Comparison of ENCODE assay signal across 21 cellular contexts in the genomic region with DNA sequence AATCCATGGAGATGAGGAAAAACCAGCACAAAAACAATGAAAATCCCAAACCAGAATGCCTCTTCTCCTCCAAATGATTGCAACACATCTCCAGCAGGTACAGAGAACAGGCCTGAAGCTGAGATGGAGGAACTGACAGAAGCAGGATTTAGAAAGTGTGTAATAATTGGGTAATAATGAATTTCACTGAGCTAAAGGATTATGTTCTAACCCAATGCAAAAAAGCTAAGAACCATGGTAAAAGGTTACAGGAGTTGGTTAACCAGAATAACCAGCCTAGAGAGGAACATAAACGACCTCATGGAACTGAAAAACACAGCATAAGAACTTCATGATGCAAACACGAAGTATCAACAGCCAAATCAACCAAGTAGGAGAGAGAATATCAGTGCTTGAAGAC. TPM values are rescaled to one million over a fixed set of nuclear protein-coding genes. Genes with fewer than 3 reads are reported as not detected.
DNase-seq lines count a peak whose midpoint lies in the region; ATAC-seq and TF ChIP-seq lines count a peak whose summit lies in the region.
"Had no signal": no experiment of that assay in that cellular context is flagged by ENCODE, and none has a peak within 500 bp of the region (broad histone marks: within the 10 kb centered on the region; RNA-seq: fewer than 3 reads in every experiment).

No MANE protein-coding gene starts in this region.

- H3K27me3 Mint-ChIP-seq in stimulated activated naive CD8-positive, alpha-beta T cell treated with anti-CD3 and anti-CD28 coated beads, Interleukin-15, amount 100 ng/mL, for 72 hours, result no peaks in the 10 kb centered on the region

- H3K27ac Mint-ChIP-seq in stimulated activated naive CD8-positive, alpha-beta T cell treated with anti-CD3 and anti-CD28 coated beads, Interleukin-15, amount 100 ng/mL, for 72 hours, result no peak overlapping the region
- H3K27ac Mint-ChIP-seq: CD14-positive monocyte; CD4-positive, alpha-beta T cell; CD8-positive, alpha-beta memory T cell had no signal

- H3K4me1 ChIP-seq in PC-3 (ENCODE audit: insufficient read depth, low read length), result peaks cover 8% of the 10 kb centered on the region
- H3K4me1 ChIP-seq: BE2C; BLaER1 treated with 17β-estradiol and CSF1 and Interleukin-3, amounts not matched to agents 10 nM and 100 nM had no signal

- H3K27ac ChIP-seq in HL-60 (replicated peaks), result peak overlapping the region; percentile 16; the same call in 1 of the 2 replicates
- no peak overlapping the region for H3K27ac ChIP-seq in PC-3 (ENCODE audit: low read length)
- H3K27ac ChIP-seq: BLaER1 treated with 17β-estradiol and CSF1 and Interleukin-3, amounts not matched to agents 10 nM and 100 nM; GM23248 had no signal

- peaks cover 6 to 14% of the 10 kb centered on the region in 2 donors for H3K9me3 Mint-ChIP-seq in stimulated activated naive CD8-positive, alpha-beta T cell treated with anti-CD3 and anti-CD28 coated beads, Interleukin-15, amount 100 ng/mL, for 72 hours

- CTCF ChIA-PET in PC-3 (lab: Charles Lee), result no interaction called here

- no peaks in the 10 kb centered on the region for H3K9me3 ChIP-seq in PC-3 (ENCODE audit: low read length)
- H3K9me3 ChIP-seq: BE2C had no signal

- H3K4me2 ChIP-seq in PC-3 (ENCODE audit: low read length), result no peak overlapping the region
- H3K4me2 ChIP-seq: BLaER1 treated with 17β-estradiol and CSF1 and Interleukin-3, amounts not matched to agents 10 nM and 100 nM had no signal

- H2AFZ ChIP-seq in PC-3 (ENCODE audit: low read length), result 0 out of 2 replicates have a peak overlapping the region, but pooled peaks have one; percentile 6
- H2AFZ ChIP-seq: GM23248 had no signal

- no peak for TF ChIP-seq CTCF in HL-60 (IDR thresholded peaks at IDR 0.05; ENCODE audit: insufficient read depth, low read length)
- no peak for TF ChIP-seq CTCF in PC-3 (conservative IDR thresholded peaks at IDR 0.05; ENCODE audit: low read depth, low read length)
- no peak for TF ChIP-seq CTCF in epithelial cell of esophagus (IDR thresholded peaks at IDR 0.05; ENCODE audit: insufficient read depth, low read depth, low read length, missing control alignments)

- H3K36me3 ChIP-seq in PC-3 (ENCODE audit: low read depth, low read length), result no peaks in the 10 kb centered on the region
- H3K36me3 ChIP-seq: BE2C; BLaER1 treated with 17β-estradiol and CSF1 and Interleukin-3, amounts not matched to agents 10 nM and 100 nM had no signal

- no peak for ATAC-seq in PC-3
- ATAC-seq in HG02938 (IDR thresholded peaks at IDR 0.05; ENCODE audit: unreplicated experiment), result no peak
- no peak for ATAC-seq in stimulated activated naive CD8-positive, alpha-beta T cell treated with anti-CD3 and anti-CD28 coated beads, Interleukin-15, amount 100 ng/mL, for 72 hours

- no peak overlapping the region for H3K4me3 Mint-ChIP-seq in stimulated activated naive CD8-positive, alpha-beta T cell treated with anti-CD3 and anti-CD28 coated beads, Interleukin-15, amount 100 ng/mL, for 72 hours
- H3K4me3 Mint-ChIP-seq: CD4-positive, alpha-beta T cell; CD8-positive, alpha-beta memory T cell had no signal

- H3K4me1 Mint-ChIP-seq in stimulated activated naive CD8-positive, alpha-beta T cell treated with anti-CD3 and anti-CD28 coated beads, Interleukin-15, amount 100 ng/mL, for 72 hours, result no peaks in the 10 kb centered on the region
- H3K4me1 Mint-ChIP-seq: CD14-positive monocyte; CD8-positive, alpha-beta memory T cell had no signal

- POLR2A ChIA-PET in PC-3 (lab: Charles Lee; ENCODE audit: unreplicated experiment), result no interaction called here

- peak; percentile 25 to 54 for DNase-seq in HL-60 (ENCODE audit: low read depth in 1 of 2, low spot score in 1 of 2)
- DNase-seq in PC-3, result no peak
- DNase-seq in epithelial cell of esophagus (ENCODE audit: low read depth), result peak; percentile 55
- DNase-seq in stimulated activated naive CD8-positive, alpha-beta T cell treated with anti-CD3 and anti-CD28 coated beads, Interleukin-15, amount 100 ng/mL, for 72 hours, result no peak
- DNase-seq in GDM1 (lab: John Stamatoyannopoulos, UW), result no peak
- no peak for DNase-seq in ecto neural progenitor cell (ENCODE audit: low spot score)
- DNase-seq: BE2C; CD4-positive, alpha-beta T cell; CD8-positive, alpha-beta memory T cell; DMS53; DMS79 treated with DMSO at 0.1 percent for 48 hours; GM23248; H7; HCEC 1CT had no signal

- H3K9me2 ChIP-seq in PC-3 (replicated peaks; ENCODE audit: low read length), result no peaks in the 10 kb centered on the region

- H3K79me2 ChIP-seq in PC-3 (ENCODE audit: low read length), result no peaks in the 10 kb centered on the region

- no peaks in the 10 kb centered on the region for H4K20me1 ChIP-seq in PC-3 (ENCODE audit: low read length)
- H4K20me1 ChIP-seq: BLaER1 treated with 17β-estradiol and CSF1 and Interleukin-3, amounts not matched to agents 10 nM and 100 nM had no signal

- H3K9ac ChIP-seq in PC-3 (ENCODE audit: low read length), result no peak overlapping the region
- H3K9ac ChIP-seq: BLaER1 treated with 17β-estradiol and CSF1 and Interleukin-3, amounts not matched to agents 10 nM and 100 nM; GM23248 had no signal

- BruUV-seq in PC-3 (replicated peaks; lab: Mats Ljungman, UMichigan), result no TSS peak

- intact Hi-C loops in PC-3 (cut with micrococcal nuclease), result no loop called here

- H3K27me3 ChIP-seq in HL-60 (ENCODE audit: insufficient read depth, poor library complexity, severe bottlenecking), result peaks cover 7% of the 10 kb centered on the region
- H3K27me3 ChIP-seq in PC-3 (ENCODE audit: low read length), result no peaks in the 10 kb centered on the region
- H3K27me3 ChIP-seq: BE2C; BLaER1 treated with 17β-estradiol and CSF1 and Interleukin-3, amounts not matched to agents 10 nM and 100 nM had no signal

- H3F3A ChIP-seq in PC-3 (ENCODE audit: low read length, unreplicated experiment), result no peaks in the 10 kb centered on the region

- no peak overlapping the region for H3K4me3 ChIP-seq in HL-60 (replicated peaks; ENCODE audit: insufficient read depth, low read length)
- no peak overlapping the region for H3K4me3 ChIP-seq in PC-3 (ENCODE audit: low read length)
- H3K4me3 ChIP-seq in epithelial cell of esophagus (ENCODE audit: low read length), result no peak overlapping the region
- H3K4me3 ChIP-seq: BLaER1 treated with 17β-estradiol and CSF1 and Interleukin-3, amounts not matched to agents 10 nM and 100 nM; GM23248 had no signal

RNA-seq across cellular contexts. Expression of a gene that starts 13.7 kb away (rescaled TPM):
- not detected in 2 replicates for total RNA-seq in PC-3 (2014; rRNA removed)
- total RNA-seq: A172; CD4-positive, alpha-beta T cell; CD8-positive, alpha-beta memory T cell; Daoy; G401; GM23248; H1; H7 had no signal

RNA-seq across cellular contexts. Expression of a gene that starts 27.4 kb away (rescaled TPM):
- 5.6 and 6.3 TPM in 2 replicates for total RNA-seq in PC-3 (2014; rRNA removed)
- total RNA-seq: A172; CD4-positive, alpha-beta T cell; CD8-positive, alpha-beta memory T cell; Daoy; G401; GM23248; H7 had no signal

RNA-seq across cellular contexts. Expression of a gene that starts 45.0 kb away (rescaled TPM):
- total RNA-seq in PC-3 (2014; rRNA removed), result 0.40 TPM in 1 of 2 replicates, not detected in the other
- total RNA-seq: A172; CD4-positive, alpha-beta T cell; CD8-positive, alpha-beta memory T cell; Daoy; G401; GM23248; H7 had no signal

Comparison
In these comparisons a context has a peak if more than half of its experiments do, and no peak if none do; other contexts are left out.
1. DNase-seq: peak in HL-60 (2 of 2) and epithelial cell of esophagus (single experiment); none in PC-3 (single experiment), stimulated activated naive CD8-positive, alpha-beta T cell treated with anti-CD3 and anti-CD28 coated beads, Interleukin-15, amount 100 ng/mL, for 72 hours (0 of 2), GDM1 (single experiment) and ecto neural progenitor cell (single experiment).